ENCODE assay signal across 1 cellular context in genomic region chr12:1605129-1606020, GRCh38.
A peak's percentile ranks its signal among the peaks of the same experiment; 100 is the strongest.
TF ChIP-seq lines count a peak whose summit lies in the region.

No MANE protein-coding gene starts in this region.

TF ChIP-seq in K562, 482 proteins besides CTCF, POLR2A, EP300 and RAD21 (continued from another document and continues in another):
- TF ChIP-seq, protein P1, sequence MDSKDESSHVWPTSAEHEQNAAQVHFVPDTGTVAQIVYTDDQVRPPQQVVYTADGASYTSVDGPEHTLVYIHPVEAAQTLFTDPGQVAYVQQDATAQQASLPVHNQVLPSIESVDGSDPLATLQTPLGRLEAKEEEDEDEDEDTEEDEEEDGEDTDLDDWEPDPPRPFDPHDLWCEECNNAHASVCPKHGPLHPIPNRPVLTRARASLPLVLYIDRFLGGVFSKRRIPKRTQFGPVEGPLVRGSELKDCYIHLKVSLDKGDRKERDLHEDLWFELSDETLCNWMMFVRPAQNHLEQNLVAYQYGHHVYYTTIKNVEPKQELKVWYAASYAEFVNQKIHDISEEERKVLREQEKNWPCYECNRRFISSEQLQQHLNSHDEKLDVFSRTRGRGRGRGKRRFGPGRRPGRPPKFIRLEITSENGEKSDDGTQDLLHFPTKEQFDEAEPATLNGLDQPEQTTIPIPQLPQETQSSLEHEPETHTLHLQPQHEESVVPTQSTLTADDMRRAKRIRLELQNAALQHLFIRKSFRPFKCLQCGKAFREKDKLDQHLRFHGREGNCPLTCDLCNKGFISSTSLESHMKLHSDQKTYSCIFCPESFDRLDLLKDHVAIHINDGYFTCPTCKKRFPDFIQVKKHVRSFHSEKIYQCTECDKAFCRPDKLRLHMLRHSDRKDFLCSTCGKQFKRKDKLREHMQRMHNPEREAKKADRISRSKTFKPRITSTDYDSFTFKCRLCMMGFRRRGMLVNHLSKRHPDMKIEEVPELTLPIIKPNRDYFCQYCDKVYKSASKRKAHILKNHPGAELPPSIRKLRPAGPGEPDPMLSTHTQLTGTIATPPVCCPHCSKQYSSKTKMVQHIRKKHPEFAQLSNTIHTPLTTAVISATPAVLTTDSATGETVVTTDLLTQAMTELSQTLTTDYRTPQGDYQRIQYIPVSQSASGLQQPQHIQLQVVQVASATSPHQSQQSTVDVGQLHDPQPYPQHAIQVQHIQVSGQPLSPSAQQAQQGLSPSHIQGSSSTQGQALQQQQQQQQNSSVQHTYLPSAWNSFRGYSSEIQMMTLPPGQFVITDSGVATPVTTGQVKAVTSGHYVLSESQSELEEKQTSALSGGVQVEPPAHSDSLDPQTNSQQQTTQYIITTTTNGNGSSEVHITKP (IDR thresholded peaks at IDR 0.05; ENCODE audit: partially characterized antibody) = peak; percentile 24
- no peak for TF ChIP-seq ZNF561 (CRISPR knock-in tag; conservative IDR thresholded peaks at IDR 0.05)
- no peak for TF ChIP-seq ZNF407 (IDR thresholded peaks at IDR 0.05; ENCODE audit: low read depth)
- TF ChIP-seq BRD4 (IDR thresholded peaks at IDR 0.05) = no peak
- no peak for TF ChIP-seq ZNF124 (CRISPR knock-in tag; IDR thresholded peaks at IDR 0.05)
- no peak for TF ChIP-seq ZNF134 (CRISPR knock-in tag; conservative IDR thresholded peaks at IDR 0.05)
- TF ChIP-seq BMI1 (IDR thresholded peaks at IDR 0.05; ENCODE audit: low read length) = no peak
- TF ChIP-seq ZNF318 (IDR thresholded peaks at IDR 0.05; ENCODE audit: borderline replicate concordance in 1 of 2, low read depth in 1 of 2) = no peak
- TF ChIP-seq ZNF311 (CRISPR knock-in tag; IDR thresholded peaks at IDR 0.05) = no peak
- peak; percentile 56; the same call in 1 of the 2 replicates for TF ChIP-seq STAG1 (CRISPR knock-in tag; IDR thresholded peaks at IDR 0.05; ENCODE audit: borderline replicate concordance)
- TF ChIP-seq PTBP1 (IDR thresholded peaks at IDR 0.05; ENCODE audit: low read depth, low read length) = no peak
- no peak for TF ChIP-seq GTF3C2 (IDR thresholded peaks at IDR 0.05; ENCODE audit: borderline replicate concordance, extremely low read depth, insufficient read length)
- TF ChIP-seq, protein P2, sequence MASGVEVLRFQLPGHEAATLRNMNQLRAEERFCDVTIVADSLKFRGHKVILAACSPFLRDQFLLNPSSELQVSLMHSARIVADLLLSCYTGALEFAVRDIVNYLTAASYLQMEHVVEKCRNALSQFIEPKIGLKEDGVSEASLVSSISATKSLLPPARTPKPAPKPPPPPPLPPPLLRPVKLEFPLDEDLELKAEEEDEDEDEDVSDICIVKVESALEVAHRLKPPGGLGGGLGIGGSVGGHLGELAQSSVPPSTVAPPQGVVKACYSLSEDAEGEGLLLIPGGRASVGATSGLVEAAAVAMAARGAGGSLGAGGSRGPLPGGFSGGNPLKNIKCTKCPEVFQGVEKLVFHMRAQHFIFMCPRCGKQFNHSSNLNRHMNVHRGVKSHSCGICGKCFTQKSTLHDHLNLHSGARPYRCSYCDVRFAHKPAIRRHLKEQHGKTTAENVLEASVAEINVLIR (CRISPR knock-in tag; IDR thresholded peaks at IDR 0.05) = no peak
- no peak for TF ChIP-seq ZZZ3 (IDR thresholded peaks at IDR 0.05)
- no peak for TF ChIP-seq NCOA2 (IDR thresholded peaks at IDR 0.05; ENCODE audit: partially characterized antibody in 2 of 2)
- no peak for TF ChIP-seq KAT2B (IDR thresholded peaks at IDR 0.05; ENCODE audit: low read depth, low read length)
- TF ChIP-seq ZNF644 (tag; IDR thresholded peaks at IDR 0.05; ENCODE audit: low read depth) = no peak
- TF ChIP-seq ZBED1 (IDR thresholded peaks at IDR 0.05) = no peak
- TF ChIP-seq NR4A1 (CRISPR knock-in tag; IDR thresholded peaks at IDR 0.05) = no peak
- no peak for TF ChIP-seq NR4A1 (tag; IDR thresholded peaks at IDR 0.05)
- TF ChIP-seq, protein P3, sequence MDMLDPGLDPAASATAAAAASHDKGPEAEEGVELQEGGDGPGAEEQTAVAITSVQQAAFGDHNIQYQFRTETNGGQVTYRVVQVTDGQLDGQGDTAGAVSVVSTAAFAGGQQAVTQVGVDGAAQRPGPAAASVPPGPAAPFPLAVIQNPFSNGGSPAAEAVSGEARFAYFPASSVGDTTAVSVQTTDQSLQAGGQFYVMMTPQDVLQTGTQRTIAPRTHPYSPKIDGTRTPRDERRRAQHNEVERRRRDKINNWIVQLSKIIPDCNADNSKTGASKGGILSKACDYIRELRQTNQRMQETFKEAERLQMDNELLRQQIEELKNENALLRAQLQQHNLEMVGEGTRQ (CRISPR knock-in tag; IDR thresholded peaks at IDR 0.05) = no peak
- TF ChIP-seq, protein P4, sequence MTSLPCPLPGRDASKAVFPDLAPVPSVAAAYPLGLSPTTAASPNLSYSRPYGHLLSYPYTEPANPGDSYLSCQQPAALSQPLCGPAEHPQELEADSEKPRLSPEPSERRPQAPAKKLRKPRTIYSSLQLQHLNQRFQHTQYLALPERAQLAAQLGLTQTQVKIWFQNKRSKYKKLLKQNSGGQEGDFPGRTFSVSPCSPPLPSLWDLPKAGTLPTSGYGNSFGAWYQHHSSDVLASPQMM (CRISPR knock-in tag; IDR thresholded peaks at IDR 0.05) = no peak
- TF ChIP-seq ZNF316 (IDR thresholded peaks at IDR 0.05) = peak; percentile 59
- TF ChIP-seq ZBTB43 (CRISPR knock-in tag; IDR thresholded peaks at IDR 0.05) = peak; percentile 98
- TF ChIP-seq NRF1 (conservative IDR thresholded peaks at IDR 0.05 in 1 of 2, IDR thresholded peaks at IDR 0.05 in 1 of 2) = 0 out of 4 replicates have a peak, but pooled peaks have one; percentile 9 to 20
